Comparison of ENCODE assay signal across 25 cellular contexts in genomic region chr20:39010496-39010895, GRCh38. TPM values are rescaled to one million over a fixed set of nuclear protein-coding genes. Genes with fewer than 3 reads are reported as not detected.
DNase-seq lines count a peak whose midpoint lies in the region; ATAC-seq, FAIRE-seq and TF ChIP-seq lines count a peak whose summit lies in the region.
"Had no signal": no experiment of that assay in that cellular context is flagged by ENCODE, and none has a peak within 500 bp of the region (broad histone marks: within the 10 kb centered on the region; RNA-seq: fewer than 3 reads in every experiment).

No MANE protein-coding gene starts in this region.

- H3K56ac ChIP-seq in H1 (replicated peaks; ENCODE audit: insufficient read length, low read depth, low read length), result no peak overlapping the region

- H3K27me3 ChIP-seq in H1 (replicated peaks in 1 of 4; ENCODE audit: control insufficient read depth in 3 of 4, extremely low read depth in 1 of 4, insufficient read depth in 3 of 4, low read length in 3 of 4), result no peaks in the 10 kb centered on the region
- no peaks in the 10 kb centered on the region for H3K27me3 ChIP-seq in SJCRH30
- H3K27me3 ChIP-seq: BE2C, heart left ventricle, upper lobe of right lung had no signal

- no peak overlapping the region; a peak in 1 of 8 replicates for H3K4me3 ChIP-seq in H1 (ENCODE audit: extremely low read depth in 1 of 4, insufficient read depth in 2 of 4, low read depth in 3 of 4, low read length in 4 of 4)
- H3K4me3 ChIP-seq in SJCRH30, result no peak overlapping the region
- H3K4me3 ChIP-seq in mucosa of descending colon, result no peak overlapping the region
- H3K4me3 ChIP-seq: A549, heart left ventricle, SK-N-MC, upper lobe of right lung had no signal

- no peak overlapping the region for H3K18ac ChIP-seq in H1 (ENCODE audit: extremely low read depth, low read length)

- H3K27ac ChIP-seq in H1 (ENCODE audit: low read depth, low read length), result no peak overlapping the region
- H3K27ac ChIP-seq in SJCRH30, result no peak overlapping the region
- H3K27ac ChIP-seq: A549, heart left ventricle, SK-N-MC, upper lobe of right lung had no signal

- no peak for ATAC-seq in mucosa of descending colon
- ATAC-seq in GM21576 (IDR thresholded peaks at IDR 0.05; ENCODE audit: unreplicated experiment), result no peak
- ATAC-seq: A549; activated CD4-positive, alpha-beta T cell treated with anti-CD3 and anti-CD28 coated beads for 36 hours; heart left ventricle; left lobe of liver; stimulated activated effector memory CD8-positive, alpha-beta T cell treated with anti-CD3 and anti-CD28 coated beads, Interleukin-12 subunit alpha, Interleukin-12 subunit beta, amount 100 ng/mL, for 72 hours; T-helper 17 cell; upper lobe of right lung had no signal

- POLR2A ChIA-PET in H1 (lab: Charles Lee; ENCODE audit: partially characterized antibody), result interaction anchor here (3.2 kb wide), 1 partner anchor 49 kb away, joined by 8 read pairs; the partner anchor contains the start of gene DHX35

- H3K9me3 ChIP-seq in H1 (ENCODE audit: insufficient read depth in 2 of 2, low read depth in 1 of 2, low read length in 1 of 2) (no peaks in the 10 kb centered on the region; a peak in 1 of 4 replicates), SJCRH30 (replicated peaks) (no peaks in the 10 kb centered on the region), mucosa of descending colon (no peaks in the 10 kb centered on the region)
- H3K9me3 ChIP-seq: A549, BE2C, heart left ventricle, upper lobe of right lung had no signal

- H3K4me1 ChIP-seq in H1 (replicated peaks in 1 of 4; ENCODE audit: control insufficient read depth in 3 of 4, insufficient read depth in 4 of 4, low read length in 3 of 4) (peaks cover 0 to 8% (median 3%) of the 10 kb centered on the region in 4 experiments; a peak in 2 of 7 replicates), SJCRH30 (no peaks in the 10 kb centered on the region), mucosa of descending colon (ENCODE audit: low read depth) (peaks cover 9% of the 10 kb centered on the region)
- H3K4me1 ChIP-seq: A549, BE2C, upper lobe of right lung had no signal

- H4K5ac ChIP-seq in H1 (ENCODE audit: insufficient read length, low read depth, low read length), result no peak overlapping the region

- H2BK120ac ChIP-seq in H1 (replicated peaks; ENCODE audit: low read depth, low read length), result no peak overlapping the region

- H2BK15ac ChIP-seq in H1 (ENCODE audit: low read length), result no peak overlapping the region

- no peak overlapping the region for H3K14ac ChIP-seq in H1 (ENCODE audit: insufficient read length)

- peak; percentile 45 for DNase-seq in NCI-H510A treated with DMSO at 0.1 percent for 48 hours (lab: John Stamatoyannopoulos, UW)
- DNase-seq in NCI-H510A (lab: John Stamatoyannopoulos, UW), result no peak
- DNase-seq in NCI-H2107 treated with DMSO at 0.1 percent for 48 hours (lab: John Stamatoyannopoulos, UW; ENCODE audit: unreplicated experiment), result peak; percentile 50
- DNase-seq in H1 (ENCODE audit: low read depth in 1 of 2, low spot score in 2 of 2), result no peak
- no peak for DNase-seq in SJCRH30
- no peak for DNase-seq in mucosa of descending colon
- no peak for DNase-seq in GM10266 (ENCODE audit: extremely low spot score)
- DNase-seq: activated CD4-positive, alpha-beta T cell treated with anti-CD3 and anti-CD28 coated beads for 36 hours; activated gamma-delta T cell treated with Interleukin-2 at 50 U/mL for 16 hours; BE2C; DMS79; effector CD4-positive, alpha-beta T cell; erythroblast; heart left ventricle; mesenchymal stem cell; naive B cell; stimulated activated CD4-positive, alpha-beta T cell treated with anti-CD3 and anti-CD28 coated beads, Interleukin-2, amount 100 ng/mL, for 48 hours; substantia nigra; T-helper 17 cell; upper lobe of right lung had no signal

- H3K4ac ChIP-seq in H1 (replicated peaks; ENCODE audit: insufficient read length, low read depth, low read length), result no peak overlapping the region

- H4K20me1 ChIP-seq in H1 (replicated peaks in 1 of 2; ENCODE audit: control insufficient read depth in 1 of 2, insufficient read depth in 2 of 2, low read length in 2 of 2), result peaks cover 0 to 2% of the 10 kb centered on the region in 2 experiments

- H3K9ac ChIP-seq in H1 (replicated peaks in 1 of 4; ENCODE audit: extremely low read depth in 1 of 4, low read depth in 3 of 4, low read length in 3 of 4), result no peak overlapping the region

- no peak for TF ChIP-seq CTCF in H1 (IDR thresholded peaks at IDR 0.05; ENCODE audit: control extremely low read depth in 1 of 3, insufficient read depth in 1 of 3, low read depth in 1 of 3, low read length in 3 of 3)
- TF ChIP-seq CTCF in mucosa of descending colon (IDR thresholded peaks at IDR 0.05), result no peak
- TF ChIP-seq CTCF in GM10266 (IDR thresholded peaks at IDR 0.05; ENCODE audit: control insufficient read depth, insufficient read depth, low read depth, missing control alignments), result no peak

- H4K8ac ChIP-seq in H1 (ENCODE audit: extremely low read depth, insufficient read depth, low read length), result no peak overlapping the region

- H3K23ac ChIP-seq in H1 (ENCODE audit: insufficient read length), result no peak overlapping the region

- intact Hi-C loops in mucosa of descending colon (cut with DNase I, micrococcal nuclease), result no loop called here

- no peak overlapping the region for H2BK12ac ChIP-seq in H1 (ENCODE audit: low read depth, low read length)

- H3K36me3 ChIP-seq in H1 (ENCODE audit: control insufficient read depth in 2 of 4, insufficient read depth in 4 of 4, low read length in 3 of 4), result peaks cover 9 to 57% (median 42%) of the 10 kb centered on the region in 4 experiments
- peaks cover 75% of the 10 kb centered on the region for H3K36me3 ChIP-seq in SJCRH30
- no peaks in the 10 kb centered on the region for H3K36me3 ChIP-seq in mucosa of descending colon (ENCODE audit: low read depth)

- no peaks in the 10 kb centered on the region for H3K79me2 ChIP-seq in H1 (ENCODE audit: control insufficient read depth in 1 of 2, insufficient read depth in 2 of 2, low read length in 2 of 2)

- H3K4me2 ChIP-seq in H1 (ENCODE audit: insufficient read depth in 1 of 2, low read depth in 2 of 2, low read length in 2 of 2), result peak overlapping the region in 1 of 2 experiments; percentile 25; a peak in 2 of 4 replicates
- H3K4me2 ChIP-seq: A549 had no signal

- no peaks in the 10 kb centered on the region for H3K79me1 ChIP-seq in H1 (ENCODE audit: low read depth, low read length)

- H2BK5ac ChIP-seq in H1 (ENCODE audit: low read depth, low read length), result no peak overlapping the region

- TF ChIP-seq RAD21 in H1 (IDR thresholded peaks at IDR 0.05 in 1 of 2, conservative IDR thresholded peaks at IDR 0.05 in 1 of 2; ENCODE audit: low read depth in 2 of 2, low read length in 2 of 2), result no peak

- no peak overlapping the region for H2AK5ac ChIP-seq in H1 (ENCODE audit: low read depth, low read length)

- CTCF ChIA-PET in H1 (lab: Charles Lee; ENCODE audit: partially characterized antibody), result no interaction called here

- H4K91ac ChIP-seq in H1 (replicated peaks; ENCODE audit: insufficient read length, low read length), result no peak overlapping the region

- no peak overlapping the region for H2BK20ac ChIP-seq in H1 (ENCODE audit: low read length)

- no peaks in the 10 kb centered on the region for H3K23me2 ChIP-seq in H1 (ENCODE audit: low read depth, low read length)

- no peak overlapping the region for H2AFZ ChIP-seq in H1 (ENCODE audit: low read length)

- WGBS in H1 (ENCODE audit: extremely low coverage in 1 of 2, insufficient coverage in 1 of 2, insufficient read length in 1 of 2, insufficient replicate concordance in 2 of 2, low coverage in 1 of 2, low lambda C conversion rate in 2 of 2, missing lambda C conversion rate in 1 of 2), 2 experiments, result 71% methylated on average over 1 of the region's 1 CpG; no CpG with 5 or more reads in 1 of the 2 experiments

- TF ChIP-seq EP300 in H1 (IDR thresholded peaks at IDR 0.05; ENCODE audit: borderline replicate concordance in 1 of 2, low read depth in 2 of 2, low read length in 2 of 2), result no peak

- peak; percentile 85 for FAIRE-seq in H1 (lab: Jason Lieb, UNC)
- FAIRE-seq: A549 had no signal

- TF ChIP-seq POLR2A in H1 (IDR thresholded peaks at IDR 0.05; ENCODE audit: control extremely low read depth in 1 of 2, low read depth in 2 of 2, low read length in 2 of 2), result no peak

TF ChIP-seq in H1, 55 proteins besides CTCF, POLR2A, EP300 and RAD21 (continues in another document):
- TF ChIP-seq JUND (IDR thresholded peaks at IDR 0.05; ENCODE audit: low read length), result no peak
- no peak for TF ChIP-seq POLR2AphosphoS5 (IDR thresholded peaks at IDR 0.05; ENCODE audit: low read depth, low read length)
- no peak for TF ChIP-seq SIRT6 (IDR thresholded peaks at IDR 0.05; ENCODE audit: low read length)
- no peak for TF ChIP-seq MAFK (IDR thresholded peaks at IDR 0.05; ENCODE audit: low read depth, low read length)
- TF ChIP-seq FOSL1 (IDR thresholded peaks at IDR 0.05; ENCODE audit: insufficient read depth, low read depth, low read length), result no peak
- TF ChIP-seq SIX5 (IDR thresholded peaks at IDR 0.05; ENCODE audit: low read depth, low read length), result no peak
- TF ChIP-seq YY1 (IDR thresholded peaks at IDR 0.05; ENCODE audit: low read depth, low read length), result no peak
- no peak for TF ChIP-seq BACH1 (IDR thresholded peaks at IDR 0.05; ENCODE audit: low read length)
- no peak for TF ChIP-seq TAF1 (IDR thresholded peaks at IDR 0.05; ENCODE audit: low read depth, low read length)
- no peak for TF ChIP-seq TEAD4 (IDR thresholded peaks at IDR 0.05; ENCODE audit: low read depth, low read length)
- TF ChIP-seq MAX (IDR thresholded peaks at IDR 0.05), result no peak
- TF ChIP-seq HDAC6 (IDR thresholded peaks at IDR 0.05; ENCODE audit: low read depth, low read length), result no peak
- TF ChIP-seq GTF2F1 (IDR thresholded peaks at IDR 0.05; ENCODE audit: borderline replicate concordance, low read depth, low read length), result no peak
- no peak for TF ChIP-seq RXRA (IDR thresholded peaks at IDR 0.05; ENCODE audit: insufficient read depth, low read depth, low read length)

RNA-seq across cellular contexts. Expression of gene DHX35, which starts 48.4 kb away (rescaled TPM):
- 20.1 and 21.9 TPM in 2 replicates for total RNA-seq in H1 (2021; fragmentation: NEBNext Ultra II Directional; extraction: Animal tissue kit (Norgen Biotek cat#: 25700))
- 21.6 and 27.7 TPM in 2 replicates for polyA plus RNA-seq in H1 (2011; rRNA removed)
- 27.6 TPM for polyA plus RNA-seq in H1 (2011; cell fraction: cytosol; rRNA removed)
- polyA plus RNA-seq in H1 (2011; cell fraction: nucleus; rRNA removed), result 37.3 TPM
- polyA plus RNA-seq in H1 (2012, experiment 1 of 2), result 18.5 to 21.2 TPM (median 19.9 TPM) in 4 replicates
- polyA plus RNA-seq in H1 (2012, experiment 2 of 2), result 4.8 TPM
- 11.0 TPM for polyA plus RNA-seq in H1 (2013, experiment 1 of 2)
- 9.9 TPM for polyA plus RNA-seq in H1 (2013, experiment 2 of 2)
- 31.9 and 39.7 TPM in 2 replicates for polyA minus RNA-seq in H1 (2011; rRNA and poly(A)+ RNA removed)
- 15.6 TPM for polyA minus RNA-seq in H1 (2011; cell fraction: cytosol; rRNA and poly(A)+ RNA removed)
- polyA minus RNA-seq in H1 (2011; cell fraction: nucleus; rRNA and poly(A)+ RNA removed), result 29.7 TPM
- 25.1 and 29.3 TPM in 2 replicates for total RNA-seq in SJCRH30 (2014; rRNA removed; shearing (Covaris generic))
- 10 to 100 TPM; 14.8 to 16.4 (median 16.3) TPM for total RNA-seq in mucosa of descending colon

Comparison
In these comparisons a context has a peak if more than half of its experiments do, and no peak if none do; other contexts are left out.
1. DNase-seq: peak in NCI-H510A treated with DMSO at 0.1 percent for 48 hours (single experiment) and NCI-H2107 treated with DMSO at 0.1 percent for 48 hours (single experiment); none in NCI-H510A (single experiment), H1 (0 of 2), SJCRH30 (0 of 2), mucosa of descending colon (0 of 3) and GM10266 (single experiment).